8 cellular contexts compared by ENCODE assay signal in genomic region chr15:74955796-74956647, GRCh38. TPM values are rescaled to one million over a fixed set of nuclear protein-coding genes. Genes with fewer than 3 reads are reported as not detected.
A peak's percentile ranks its signal among the peaks of the same experiment; 100 is the strongest.
DNase-seq lines count a peak whose midpoint lies in the region; ATAC-seq, FAIRE-seq and TF ChIP-seq lines count a peak whose summit lies in the region.

No MANE protein-coding gene starts in this region.

- TF ChIP-seq CTCF in A673 (conservative IDR thresholded peaks at IDR 0.05; ENCODE audit: low read depth, low read length), result peak; percentile 56; the same call in 1 of the 2 replicates
- TF ChIP-seq CTCF in K562 (IDR thresholded peaks at IDR 0.05 in 2 of 3, conservative IDR thresholded peaks at IDR 0.05 in 1 of 3; ENCODE audit: insufficient read depth in 2 of 3, low read depth in 1 of 3, low read length in 3 of 3), result peak; percentile 38 to 62 (median 42); a peak in 5 of 6 replicates

- in situ Hi-C loops in K562 (cut with MboI), result no loop called here

- peak overlapping the region; percentile 73 for H3K27ac ChIP-seq in A673 (ENCODE audit: low read depth, low read length, poor library complexity, severe bottlenecking)
- peak overlapping the region; percentile 68 for H3K27ac ChIP-seq in K562 (ENCODE audit: extremely low read depth, low read depth, low read length)
- peak overlapping the region; percentile 80 to 81 for H3K27ac ChIP-seq in small intestine (ENCODE audit: low read depth in 1 of 2, low read length in 1 of 2)

- TF ChIP-seq EP300 in K562 (IDR thresholded peaks at IDR 0.05; ENCODE audit: low read length), result no peak

- peaks cover 51% of the 10 kb centered on the region for H3K4me1 ChIP-seq in A673 (ENCODE audit: insufficient read depth, low read length, poor library complexity, severe bottlenecking)
- H3K4me1 ChIP-seq in K562 (replicated peaks in 1 of 2; ENCODE audit: control insufficient read depth in 2 of 2, insufficient read depth in 2 of 2, low read length in 2 of 2), result peaks cover 36 to 64% of the 10 kb centered on the region in 2 experiments
- peaks cover 0 to 2% of the 10 kb centered on the region in 2 donors for H3K4me1 ChIP-seq in small intestine (ENCODE audit: control insufficient read depth in 2 of 2, insufficient read depth in 1 of 2, low read depth in 1 of 2, low read length in 1 of 2)

- FAIRE-seq in K562 (lab: Jason Lieb, UNC) (no peak), small intestine (lab: Jason Lieb, UNC) (no peak)

- H3K79me2 ChIP-seq in K562 (ENCODE audit: control insufficient read depth, insufficient read depth, low read length), result peaks cover 7% of the 10 kb centered on the region; the same call in 1 of the 3 replicates

- POLR2A ChIA-PET in A673 (lab: Charles Lee; ENCODE audit: low non-redundant PET) (interaction anchor here (0.6 kb wide), 1 partner anchor 651 kb away, joined by 3 read pairs; no protein-coding TSS in a partner anchor), K562 (lab: Yijun Ruan, JAX) (interaction anchor here (0.6 to 2.0 kb wide), 5 partner anchors 9 to 328 kb away, joined by 3 to 5 read pairs (median 3); partner anchors contain the start of gene PPCDC)

- WGBS in K562 (ENCODE audit: insufficient coverage, low coverage, missing lambda C conversion rate), result 3% methylated on average over 81 of the region's 88 CpGs
- 14 to 18% (median 16%) methylated on average over 68 to 88 of the region's 88 CpGs for WGBS in small intestine, 3 donors

- TF ChIP-seq POLR2A in K562 (conservative IDR thresholded peaks at IDR 0.05), result no peak; the same call in 1 of the 2 replicates

- H3K9me1 ChIP-seq in K562 (ENCODE audit: control insufficient read depth, insufficient read depth, low read length), result peaks cover 4% of the 10 kb centered on the region

- no peaks in the 10 kb centered on the region for H3K36me3 ChIP-seq in A673 (ENCODE audit: insufficient read depth, low read length, poor library complexity, severe bottlenecking)
- no peaks in the 10 kb centered on the region for H3K36me3 ChIP-seq in K562 (ENCODE audit: control insufficient read depth, insufficient read depth, low read length)
- H3K36me3 ChIP-seq in small intestine (ENCODE audit: control insufficient read depth in 2 of 2, insufficient read depth in 2 of 2, low read length in 2 of 2), result no peaks in the 10 kb centered on the region

- intact Hi-C loops in A673 (cut with micrococcal nuclease; ENCODE audit: unreplicated experiment), result no loop called here
- intact Hi-C loops in K562 (cut with micrococcal nuclease), result loop anchor here (2.0 to 10.0 kb wide), 3 partner anchors 33 to 581 kb away; partner anchors contain the start of gene C15orf39

- peak overlapping the region; percentile 93 for H2AFZ ChIP-seq in K562 (ENCODE audit: low read depth, low read length)

- no TSS peak for BruUV-seq in A673 (replicated peaks; lab: Mats Ljungman, UMichigan)
- BruUV-seq in K562 (replicated peaks; lab: Mats Ljungman, UMichigan), result no TSS peak

- peak in 1 of 2 experiments; percentile 49; a peak in 2 of 4 replicates for TF ChIP-seq RAD21 in K562 (CRISPR knock-in tag; conservative IDR thresholded peaks at IDR 0.05 in 1 of 2, IDR thresholded peaks at IDR 0.05 in 1 of 2)

- CTCF ChIA-PET in A673 (lab: Charles Lee) (interaction anchor here (1.2 to 1.5 kb wide), 2 partner anchors 54 to 246 kb away, joined by 3 to 5 read pairs; partner anchors contain the start of gene C15orf39), K562 (lab: Yijun Ruan, JAX; ENCODE audit: low intra/inter-chr PET ratio) (interaction anchor here (1.0 kb wide), 1 partner anchor 32 kb away, joined by 3 read pairs; no protein-coding TSS in a partner anchor)

- H4K20me1 ChIP-seq in K562 (replicated peaks; ENCODE audit: control insufficient read depth, insufficient read depth, low read length), result peaks cover 32% of the 10 kb centered on the region

- H3K4me2 ChIP-seq in K562 (ENCODE audit: insufficient read depth, low read length), result peak overlapping the region; percentile 73

- ATAC-seq in GM19023 (IDR thresholded peaks at IDR 0.05; ENCODE audit: unreplicated experiment) (peak; percentile 40), HG03442 (IDR thresholded peaks at IDR 0.05; ENCODE audit: unreplicated experiment) (peak; percentile 31), K562 (peak; percentile 73)

- H3K27me3 ChIP-seq in A673 (replicated peaks; ENCODE audit: insufficient read depth, low read depth, low read length, poor library complexity) (no peaks in the 10 kb centered on the region), K562 (ENCODE audit: control insufficient read depth in 2 of 2, insufficient read depth in 2 of 2, low read length in 2 of 2) (peaks cover 19 to 24% of the 10 kb centered on the region in 2 experiments), small intestine (ENCODE audit: control insufficient read depth in 2 of 2, insufficient read depth in 2 of 2, low read length in 2 of 2) (no peaks in the 10 kb centered on the region)

- H3K9me3 ChIP-seq in A673 (ENCODE audit: low read depth, low read length, poor library complexity, severe bottlenecking) (no peaks in the 10 kb centered on the region), K562 (replicated peaks; ENCODE audit: control insufficient read depth, insufficient read depth, low read depth, low read length) (no peaks in the 10 kb centered on the region), iPS-18c (ENCODE audit: control insufficient read depth, insufficient read depth, low read length) (peaks cover 5% of the 10 kb centered on the region), small intestine (ENCODE audit: control insufficient read depth, low read depth) (no peaks in the 10 kb centered on the region)

- peak overlapping the region; percentile 66 for H3K4me3 ChIP-seq in A673 (ENCODE audit: low read depth, low read length, poor library complexity, severe bottlenecking)
- H3K4me3 ChIP-seq in K562, result peak overlapping the region; percentile 52
- H3K4me3 ChIP-seq in iPS-18c (ENCODE audit: insufficient read depth, low read depth, low read length), result peak overlapping the region; percentile 74
- peak overlapping the region; percentile 34 to 71 for H3K4me3 ChIP-seq in small intestine (ENCODE audit: low read depth in 1 of 2, low read length in 2 of 2)

- peak overlapping the region; percentile 66 to 91 for H3K9ac ChIP-seq in K562 (ENCODE audit: insufficient read depth in 1 of 2, low read depth in 2 of 2, low read length in 2 of 2)

- DNase-seq in A673 (ENCODE audit: low spot score), result peak; percentile 78
- peak; percentile 18 to 78 (median 45) for DNase-seq in T-helper 1 cell
- DNase-seq in K562 (ENCODE audit: extremely low read depth in 1 of 4, low spot score in 3 of 4), result peak; percentile 67 to 88 (median 74)
- DNase-seq in small intestine, result peak; percentile 81
- DNase-seq in OCI-M2 (lab: John Stamatoyannopoulos, UW; ENCODE audit: unreplicated experiment), result no peak

RNA-seq across cellular contexts. Expression of gene RPP25, which starts 0.6 kb away (rescaled TPM):
- total RNA-seq in A673 (2021), result 20.6 and 22.5 TPM in 2 replicates
- 1.1 and 3.4 TPM in 2 replicates for total RNA-seq in K562 (2011; cell fraction: chromatin; rRNA removed; ENCODE audit: low replicate concordance)
- total RNA-seq in K562 (2011; cell fraction: nucleolus; rRNA removed), result 4.1 and 5.0 TPM in 2 replicates
- total RNA-seq in K562 (2011; cell fraction: nucleoplasm; rRNA removed), result 2.4 and 3.1 TPM in 2 replicates
- total RNA-seq in K562 (2014; rRNA removed), result 12.3 and 15.4 TPM in 2 replicates
- total RNA-seq in K562 (2014; rRNA removed; fragmentation: Illumina TruSeq; extraction: Trizol), result 5.4 and 5.6 TPM in 2 replicates
- total RNA-seq in K562 (2015; rRNA removed; fragmentation: Illumina TruSeq; extraction: Trizol), result 4.7 and 4.9 TPM in 2 replicates
- 11.0 and 12.0 TPM in 2 replicates for total RNA-seq in K562 (2021)
- 1.9 and 4.1 TPM in 2 replicates for polyA plus RNA-seq in K562 (2011; rRNA removed)
- 4.8 and 7.0 TPM in 2 replicates for polyA plus RNA-seq in K562 (2011; cell fraction: cytosol; rRNA removed)
- polyA plus RNA-seq in K562 (2011; cell fraction: nucleus; rRNA removed), result 2.3 and 3.2 TPM in 2 replicates
- 4.4 and 9.2 TPM in 2 replicates for polyA plus RNA-seq in K562 (2012)
- 6.0 and 6.2 TPM in 2 replicates for polyA plus RNA-seq in K562 (2014; fragmentation: Illumina TruSeq; extraction: Trizol)
- 1 to 10 TPM; 1.1 to 1.3 TPM for polyA plus RNA-seq in K562 (2014; fragmentation: Nextera tagmentation; extraction: Ambion mirVana)
- 6.9 and 7.5 TPM in 2 replicates for polyA plus RNA-seq in K562 (2014; rRNA removed)
- 1.8 and 2.4 TPM in 2 replicates for polyA minus RNA-seq in K562 (2011; rRNA and poly(A)+ RNA removed)
- polyA minus RNA-seq in K562 (2011; cell fraction: cytosol; rRNA and poly(A)+ RNA removed), result 2.7 and 5.1 TPM in 2 replicates
- polyA minus RNA-seq in K562 (2011; cell fraction: nucleus; rRNA and poly(A)+ RNA removed), result 2.0 and 4.3 TPM in 2 replicates
- polyA plus RNA-seq in small intestine, result 10 to 100 TPM; 14.1 to 22.2 (median 15.7) TPM

RNA-seq across cellular contexts. Expression of gene COX5A, which starts 18.1 kb away (rescaled TPM):
- 354 and 357 TPM in 2 replicates for total RNA-seq in A673 (2021)
- total RNA-seq in K562 (2011; cell fraction: chromatin; rRNA removed; ENCODE audit: low replicate concordance), result 32.1 and 48.6 TPM in 2 replicates
- total RNA-seq in K562 (2011; cell fraction: nucleolus; rRNA removed), result 31.2 and 36.9 TPM in 2 replicates
- 54.6 and 80.4 TPM in 2 replicates for total RNA-seq in K562 (2011; cell fraction: nucleoplasm; rRNA removed)
- 182 and 196 TPM in 2 replicates for total RNA-seq in K562 (2014; rRNA removed)
- total RNA-seq in K562 (2014; rRNA removed; fragmentation: Illumina TruSeq; extraction: Trizol), result 427 and 480 TPM in 2 replicates
- total RNA-seq in K562 (2015; rRNA removed; fragmentation: Illumina TruSeq; extraction: Trizol), result 371 and 389 TPM in 2 replicates
- 476 and 490 TPM in 2 replicates for total RNA-seq in K562 (2021)
- polyA plus RNA-seq in K562 (2011; rRNA removed), result 245 and 357 TPM in 2 replicates
- polyA plus RNA-seq in K562 (2011; cell fraction: cytosol; rRNA removed), result 349 and 400 TPM in 2 replicates
- polyA plus RNA-seq in K562 (2011; cell fraction: nucleus; rRNA removed), result 157 and 270 TPM in 2 replicates
- 668 and 675 TPM in 2 replicates for polyA plus RNA-seq in K562 (2012)
- 553 and 569 TPM in 2 replicates for polyA plus RNA-seq in K562 (2014; fragmentation: Illumina TruSeq; extraction: Trizol)
- 100 to 1,000 TPM in 1 of 2 experiments, 10 to 100 TPM in 1; 86.8 to 116 TPM for polyA plus RNA-seq in K562 (2014; fragmentation: Nextera tagmentation; extraction: Ambion mirVana)
- polyA plus RNA-seq in K562 (2014; rRNA removed), result 419 and 568 TPM in 2 replicates
- 90.7 and 143 TPM in 2 replicates for polyA minus RNA-seq in K562 (2011; rRNA and poly(A)+ RNA removed)
- polyA minus RNA-seq in K562 (2011; cell fraction: cytosol; rRNA and poly(A)+ RNA removed), result 143 and 157 TPM in 2 replicates
- 12.9 and 34.8 TPM in 2 replicates for polyA minus RNA-seq in K562 (2011; cell fraction: nucleus; rRNA and poly(A)+ RNA removed)
- polyA plus RNA-seq in small intestine, result 100 to 1,000 TPM; 743 to 931 (median 873) TPM

RNA-seq across cellular contexts. Expression of gene SCAMP5, which starts 39.3 kb away (rescaled TPM):
- 3.8 and 5.8 TPM in 2 replicates for total RNA-seq in A673 (2021)
- total RNA-seq in K562 (2011; cell fraction: chromatin; rRNA removed; ENCODE audit: low replicate concordance), result not detected in 2 replicates
- total RNA-seq in K562 (2011; cell fraction: nucleolus; rRNA removed), result 0.33 TPM in 1 of 2 replicates, not detected in the other
- not detected in 2 replicates for total RNA-seq in K562 (2011; cell fraction: nucleoplasm; rRNA removed)
- not detected in 2 replicates for total RNA-seq in K562 (2014; rRNA removed)
- not detected in 2 replicates for total RNA-seq in K562 (2014; rRNA removed; fragmentation: Illumina TruSeq; extraction: Trizol)
- total RNA-seq in K562 (2015; rRNA removed; fragmentation: Illumina TruSeq; extraction: Trizol), result 0.08 and 0.11 TPM in 2 replicates
- 0.27 and 0.31 TPM in 2 replicates for total RNA-seq in K562 (2021)
- polyA plus RNA-seq in K562 (2011; rRNA removed), result 0.24 and 0.29 TPM in 2 replicates
- polyA plus RNA-seq in K562 (2011; cell fraction: cytosol; rRNA removed), result 0.15 and 0.18 TPM in 2 replicates
- polyA plus RNA-seq in K562 (2011; cell fraction: nucleus; rRNA removed), result 0.14 and 0.15 TPM in 2 replicates
- polyA plus RNA-seq in K562 (2012), result 0.14 and 0.21 TPM in 2 replicates
- polyA plus RNA-seq in K562 (2014; fragmentation: Illumina TruSeq; extraction: Trizol), result 0.09 and 0.15 TPM in 2 replicates
- polyA plus RNA-seq in K562 (2014; fragmentation: Nextera tagmentation; extraction: Ambion mirVana), result not detected
- not detected in 2 replicates for polyA plus RNA-seq in K562 (2014; rRNA removed)
- 0.11 and 0.42 TPM in 2 replicates for polyA minus RNA-seq in K562 (2011; rRNA and poly(A)+ RNA removed)
- polyA minus RNA-seq in K562 (2011; cell fraction: cytosol; rRNA and poly(A)+ RNA removed), result not detected in 2 replicates
- not detected in 2 replicates for polyA minus RNA-seq in K562 (2011; cell fraction: nucleus; rRNA and poly(A)+ RNA removed)
- 10 to 100 TPM; 39.5 to 78.1 (median 74.0) TPM for polyA plus RNA-seq in small intestine

RNA-seq across cellular contexts. Expression of gene FAM219B, which starts 49.4 kb away (rescaled TPM):
- total RNA-seq in A673 (2021) (86.6 and 93.2 TPM in 2 replicates), K562 (2014; rRNA removed) (26.1 and 27.6 TPM in 2 replicates), K562 (2014; rRNA removed; fragmentation: Illumina TruSeq; extraction: Trizol) (28.2 and 29.4 TPM in 2 replicates), K562 (2015; rRNA removed; fragmentation: Illumina TruSeq; extraction: Trizol) (17.5 and 19.1 TPM in 2 replicates), K562 (2021) (40.3 and 43.0 TPM in 2 replicates)
- 89.6 and 158 TPM in 2 replicates for total RNA-seq in K562 (2011; cell fraction: chromatin; rRNA removed; ENCODE audit: low replicate concordance)
- total RNA-seq in K562 (2011; cell fraction: nucleolus; rRNA removed), result 91.7 and 93.2 TPM in 2 replicates
- total RNA-seq in K562 (2011; cell fraction: nucleoplasm; rRNA removed), result 102 and 120 TPM in 2 replicates
- polyA plus RNA-seq in K562 (2011; rRNA removed) (50.4 and 58.4 TPM in 2 replicates), K562 (2014; fragmentation: Illumina TruSeq; extraction: Trizol) (29.7 and 35.3 TPM in 2 replicates), K562 (2014; fragmentation: Nextera tagmentation; extraction: Ambion mirVana) (10 to 100 TPM in 1 of 2 experiments, 1 to 10 TPM in 1; 6.8 to 10.2 TPM), K562 (2014; rRNA removed) (47.9 and 50.4 TPM in 2 replicates), small intestine (10 to 100 TPM; 12.7 to 25.9 (median 17.3) TPM)
- polyA plus RNA-seq in K562 (2011; cell fraction: cytosol; rRNA removed), result 36.0 and 55.5 TPM in 2 replicates
- polyA plus RNA-seq in K562 (2011; cell fraction: nucleus; rRNA removed), result 288 and 307 TPM in 2 replicates
- polyA plus RNA-seq in K562 (2012), result 18.3 and 40.2 TPM in 2 replicates
- polyA minus RNA-seq in K562 (2011; rRNA and poly(A)+ RNA removed), result 19.0 and 21.3 TPM in 2 replicates
- 7.7 and 8.3 TPM in 2 replicates for polyA minus RNA-seq in K562 (2011; cell fraction: cytosol; rRNA and poly(A)+ RNA removed)
- polyA minus RNA-seq in K562 (2011; cell fraction: nucleus; rRNA and poly(A)+ RNA removed), result 35.0 and 39.9 TPM in 2 replicates
